In genomic region chr3:54064486-54064885, GRCh38 we compare ENCODE assay signal across 10 cellular contexts. TPM values are rescaled to one million over a fixed set of nuclear protein-coding genes. Genes with fewer than 3 reads are reported as not detected.
"Had no signal": no experiment of that assay in that cellular context is flagged by ENCODE, and none has a peak within 500 bp of the region (broad histone marks: within the 10 kb centered on the region; RNA-seq: fewer than 3 reads in every experiment).

No MANE protein-coding gene starts in this region.

- H3K27ac ChIP-seq: HL-60, KMS-11 had no signal

- ATAC-seq: GM23338, HepG2 had no signal

- FAIRE-seq: H1, H54, HepG2 had no signal

- DNase-seq: H9, HCEC 1CT, KBM-7 had no signal

- H2AFZ ChIP-seq: GM23338 had no signal

- H3K9ac ChIP-seq: KMS-11 had no signal

- H3K4me2 ChIP-seq: GM23338, KMS-11 had no signal

- H3K4me3 ChIP-seq: GM23338 had no signal

RNA-seq across cellular contexts. Expression of gene CACNA2D3, which starts 57.9 kb away (rescaled TPM):
- total RNA-seq: HepG2 had no signal
- polyA plus RNA-seq: HepG2, IgD-negative memory B cell had no signal
